Comparison of ENCODE assay signal across 22 cellular contexts in genomic region chr10:130357226-130357625, GRCh38.
"Had no signal": no experiment of that assay in that cellular context is flagged by ENCODE, and none has a peak within 500 bp of the region (broad histone marks: within the 10 kb centered on the region; RNA-seq: fewer than 3 reads in every experiment).

No MANE protein-coding gene starts in this region.

- FAIRE-seq: K562, RCC 7860, TTC549 had no signal

- H3K4me3 ChIP-seq: K562 had no signal

- DNase-seq: activated B cell treated with CpG ODN at 0.5 μM for 24 hours; activated CD4-positive, alpha-beta T cell treated with anti-CD3 and anti-CD28 coated beads for 1 hour; activated CD4-positive, alpha-beta T cell treated with anti-CD3 and anti-CD28 coated beads, Interleukin-2, amount 10 ng/mL, durations not matched to agents 24 days and 14 days; activated CD4-positive, alpha-beta T cell treated with anti-CD3 and anti-CD28 coated beads, Interleukin-2, amount 50 U/mL, for 48 hours; activated naive CD4-positive, alpha-beta T cell; activated T-cell treated with anti-CD3 and anti-CD28 coated beads, Interleukin-2, amount 50 U/mL, for 72 hours; Karpas-422; MM.1S; NCI-H1105; NCI-H1436; NCI-H1694 treated with DMSO at 0.1 percent for 48 hours; NCI-H2029 treated with DMSO at 0.1 percent for 48 hours; NCI-H446; NCI-H524; PC-3; SIG-M5; T-cell; T-helper 2 cell; T1000 had no signal
